ENCODE assay signal across 22 cellular contexts in the genomic region with DNA sequence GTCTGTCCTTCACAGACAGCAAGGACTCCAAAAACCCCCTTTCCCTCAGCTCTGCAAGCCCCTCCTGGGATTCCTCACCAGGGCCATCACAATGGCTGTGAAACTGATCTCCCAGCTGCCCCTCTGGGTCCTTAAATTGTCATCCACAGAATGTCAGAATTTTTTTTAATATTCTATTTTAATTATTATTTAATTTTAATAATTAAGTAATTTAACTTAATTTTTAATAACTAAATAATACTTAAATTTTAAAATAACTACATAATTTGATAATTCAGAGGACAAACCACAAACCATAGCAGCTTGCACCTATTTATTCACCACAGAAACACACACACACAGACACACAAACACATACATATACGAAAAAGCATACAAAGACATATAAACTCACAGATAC.
"Had no signal": no experiment of that assay in that cellular context is flagged by ENCODE, and none has a peak within 500 bp of the region (broad histone marks: within the 10 kb centered on the region; RNA-seq: fewer than 3 reads in every experiment).

No MANE protein-coding gene starts in this region.

- H3K4me3 Mint-ChIP-seq: dendritic cell treated with granulocyte-macrophage colony-stimulating factor and Interleukin-4, amounts not matched to agents 40 ng/mL and 50 ng/mL, for 4 days; effector memory CD8-positive, alpha-beta T cell; endodermal cell had no signal

- H3K27ac ChIP-seq: colonic mucosa, epithelial cell of prostate, esophagus squamous epithelium, gastrocnemius medialis, heart left ventricle, hepatocyte, left lung, lower lobe of right lung had no signal

- ATAC-seq: effector memory CD8-positive, alpha-beta T cell; esophagus mucosa; gastrocnemius medialis; heart left ventricle; left cardiac atrium; left lung; left ventricle myocardium superior; lower lobe of right lung had no signal

- H3K79me2 ChIP-seq: hepatocyte had no signal

- H3K4me2 ChIP-seq: hepatocyte had no signal

- H3K36me3 ChIP-seq: colonic mucosa, esophagus squamous epithelium, gastrocnemius medialis, heart left ventricle, left lung, lower lobe of right lung had no signal

- H3K9me3 Mint-ChIP-seq: endodermal cell had no signal

- H3K4me1 ChIP-seq: colonic mucosa, esophagus squamous epithelium, gastrocnemius medialis, heart left ventricle, left lung, lower lobe of right lung had no signal

- H3K9me3 ChIP-seq: colonic mucosa, esophagus squamous epithelium, gastrocnemius medialis, heart left ventricle, left lung, lower lobe of right lung had no signal

- H2AFZ ChIP-seq: hepatocyte had no signal

- DNase-seq: colonic mucosa; cortex of kidney; effector CD8-positive, alpha-beta T cell; effector memory CD8-positive, alpha-beta T cell; endodermal cell; erythroblast; esophagus squamous epithelium; foreskin fibroblast; foreskin melanocyte; gastrocnemius medialis; heart left ventricle; hypothalamus; left cardiac atrium; left lung; left ventricle myocardium superior; lower lobe of right lung; mesenchymal stem cell; midbrain had no signal

- H3K27me3 Mint-ChIP-seq: dendritic cell treated with granulocyte-macrophage colony-stimulating factor and Interleukin-4, amounts not matched to agents 40 ng/mL and 50 ng/mL, for 4 days; effector memory CD8-positive, alpha-beta T cell had no signal

- H3K4me3 ChIP-seq: colonic mucosa, esophagus squamous epithelium, gastrocnemius medialis, heart left ventricle, hepatocyte, left lung, lower lobe of right lung had no signal

- H3K27ac Mint-ChIP-seq: dendritic cell treated with granulocyte-macrophage colony-stimulating factor and Interleukin-4, amounts not matched to agents 40 ng/mL and 50 ng/mL, for 4 days; effector memory CD8-positive, alpha-beta T cell; endodermal cell had no signal

- H3K27me3 ChIP-seq: colonic mucosa, esophagus squamous epithelium, gastrocnemius medialis, hepatocyte, left lung had no signal
